ENCODE assay signal across 24 cellular contexts in genomic region chr5:163585206-163585605, GRCh38.
DNase-seq lines count a peak whose midpoint lies in the region; ATAC-seq and TF ChIP-seq lines count a peak whose summit lies in the region.
"Had no signal": no experiment of that assay in that cellular context is flagged by ENCODE, and none has a peak within 500 bp of the region (broad histone marks: within the 10 kb centered on the region; RNA-seq: fewer than 3 reads in every experiment).

No MANE protein-coding gene starts in this region.

- H3K4me1 ChIP-seq in SK-N-SH (ENCODE audit: control insufficient read depth in 1 of 2, insufficient read depth in 2 of 2, low read depth in 1 of 2, low read length in 1 of 2) (0 out of 4 replicates have a peak, but pooled peaks cover 0 to 9% of the 10 kb centered on the region in 2 experiments), RWPE2 (ENCODE audit: insufficient read depth, poor library complexity, severe bottlenecking) (no peaks in the 10 kb centered on the region), neuronal stem cell (ENCODE audit: control insufficient read depth in 2 of 2, insufficient read depth in 1 of 2, low read depth in 1 of 2, low read length in 2 of 2) (no peaks in the 10 kb centered on the region)
- H3K4me1 ChIP-seq: tibial artery had no signal

- H3K27me3 Mint-ChIP-seq in stimulated activated naive CD8-positive, alpha-beta T cell treated with anti-CD3 and anti-CD28 coated beads, Interleukin-15, amount 100 ng/mL, for 72 hours, result peaks cover 23% of the 10 kb centered on the region
- peaks cover 6% of the 10 kb centered on the region for H3K27me3 Mint-ChIP-seq in activated T-cell treated with anti-CD3 and anti-CD28 coated beads, Interleukin-2, amount 50 U/mL, for 4 hours (ENCODE audit: low read depth)

- no peak overlapping the region for H2BK15ac ChIP-seq in neuronal stem cell (ENCODE audit: low read length)

- no peak for DNase-seq in SK-N-SH
- DNase-seq in RWPE2 (ENCODE audit: low spot score), result no peak
- peak; percentile 25 for DNase-seq in fibroblast of peridontal ligament (ENCODE audit: extremely low read depth)
- DNase-seq in neuronal stem cell (ENCODE audit: low spot score), result no peak
- no peak for DNase-seq in NCI-H1436 treated with DMSO at 0.1 percent for 48 hours (lab: John Stamatoyannopoulos, UW)
- no peak for DNase-seq in stimulated activated naive CD8-positive, alpha-beta T cell treated with anti-CD3 and anti-CD28 coated beads, Interleukin-15, amount 100 ng/mL, for 72 hours
- no peak for DNase-seq in activated T-cell treated with anti-CD3 and anti-CD28 coated beads, Interleukin-2, amount 50 U/mL, for 4 hours
- DNase-seq: activated naive CD4-positive, alpha-beta T cell treated with Interleukin-2 at 50 U/mL for 16 hours; anterior cingulate cortex; effector memory CD8-positive, alpha-beta T cell; hypothalamus; mesendoderm; natural killer cell; NCI-H1105 treated with DMSO at 0.1 percent for 48 hours; NCI-H2107; NCI-H526; posterior cingulate gyrus; SHP77; stimulated activated naive CD4-positive, alpha-beta T cell; tibial artery had no signal

- H3K4me3 ChIP-seq in SK-N-SH (ENCODE audit: low read depth in 2 of 2, low read length in 1 of 2), result no peak overlapping the region
- no peak overlapping the region for H3K4me3 ChIP-seq in RWPE2 (ENCODE audit: severe bottlenecking)
- no peak overlapping the region for H3K4me3 ChIP-seq in neuronal stem cell (ENCODE audit: low read length in 2 of 2)
- H3K4me3 ChIP-seq: tibial artery had no signal

- H3K27me3 ChIP-seq in SK-N-SH (ENCODE audit: insufficient read depth), result no peaks in the 10 kb centered on the region
- peaks cover 8% of the 10 kb centered on the region for H3K27me3 ChIP-seq in RWPE2 (ENCODE audit: insufficient read depth, poor library complexity, severe bottlenecking)
- peaks cover 0 to 2% (median 0%) of the 10 kb centered on the region in 3 experiments for H3K27me3 ChIP-seq in neuronal stem cell (ENCODE audit: control insufficient read depth in 3 of 3, insufficient read depth in 3 of 3, low read depth in 1 of 3, low read length in 3 of 3)
- H3K27me3 ChIP-seq: tibial artery had no signal

- H3K9me3 Mint-ChIP-seq in stimulated activated naive CD8-positive, alpha-beta T cell treated with anti-CD3 and anti-CD28 coated beads, Interleukin-15, amount 100 ng/mL, for 72 hours, result no peaks in the 10 kb centered on the region
- no peaks in the 10 kb centered on the region for H3K9me3 Mint-ChIP-seq in activated T-cell treated with anti-CD3 and anti-CD28 coated beads, Interleukin-2, amount 50 U/mL, for 4 hours
- H3K9me3 Mint-ChIP-seq: effector memory CD8-positive, alpha-beta T cell; natural killer cell had no signal

- no peak overlapping the region for H3K23ac ChIP-seq in neuronal stem cell (ENCODE audit: low read depth, low read length, poor library complexity)

- POLR2A ChIA-PET in SK-N-SH (lab: Yijun Ruan, JAX), result no interaction called here

- H2BK12ac ChIP-seq in neuronal stem cell (ENCODE audit: low read length), result no peak overlapping the region

- H3F3A ChIP-seq in SK-N-SH (replicated peaks; ENCODE audit: insufficient read depth), result peaks cover 5% of the 10 kb centered on the region

- CTCF ChIA-PET in SK-N-SH (lab: Yijun Ruan, JAX), result no interaction called here

- no peak overlapping the region for H2BK120ac ChIP-seq in neuronal stem cell (ENCODE audit: low read depth, low read length)

- no peak overlapping the region for H3K18ac ChIP-seq in neuronal stem cell (ENCODE audit: low read length)

- H3K36me3 ChIP-seq in SK-N-SH (replicated peaks in 1 of 2; ENCODE audit: control insufficient read depth in 1 of 2, insufficient read depth in 2 of 2, low read length in 1 of 2) (no peaks in the 10 kb centered on the region), RWPE2 (ENCODE audit: low read depth) (no peaks in the 10 kb centered on the region), neuronal stem cell (replicated peaks in 1 of 2; ENCODE audit: control insufficient read depth in 2 of 2, insufficient read depth in 2 of 2, low read length in 2 of 2) (no peaks in the 10 kb centered on the region)
- H3K36me3 ChIP-seq: tibial artery had no signal

- 25% methylated on average over 1 of the region's 1 CpG for WGBS in SK-N-SH (ENCODE audit: low lambda C conversion rate)
- WGBS in neuronal stem cell (ENCODE audit: extremely low coverage in 2 of 2, insufficient read length in 2 of 2, insufficient replicate concordance in 1 of 2), 2 donors, result no CpG with 5 or more reads among the region's 1 CpG

- H3K27ac Mint-ChIP-seq in stimulated activated naive CD8-positive, alpha-beta T cell treated with anti-CD3 and anti-CD28 coated beads, Interleukin-15, amount 100 ng/mL, for 72 hours, result no peak overlapping the region
- H3K27ac Mint-ChIP-seq: CD14-positive monocyte; effector memory CD8-positive, alpha-beta T cell; natural killer cell had no signal

- H2AK5ac ChIP-seq in neuronal stem cell (ENCODE audit: low read depth, low read length), result no peak overlapping the region

- H2AFZ ChIP-seq in SK-N-SH (ENCODE audit: low read depth) (peak overlapping the region; percentile 30; the same call in 1 of the 2 replicates), neuronal stem cell (ENCODE audit: low read length) (no peak overlapping the region)

- H3K4me3 Mint-ChIP-seq in stimulated activated naive CD8-positive, alpha-beta T cell treated with anti-CD3 and anti-CD28 coated beads, Interleukin-15, amount 100 ng/mL, for 72 hours, result no peak overlapping the region
- H3K4me3 Mint-ChIP-seq in activated T-cell treated with anti-CD3 and anti-CD28 coated beads, Interleukin-2, amount 50 U/mL, for 4 hours, result no peak overlapping the region
- H3K4me3 Mint-ChIP-seq: CD14-positive monocyte; effector memory CD8-positive, alpha-beta T cell; natural killer cell had no signal

- H3K36me3 Mint-ChIP-seq in activated T-cell treated with anti-CD3 and anti-CD28 coated beads, Interleukin-2, amount 50 U/mL, for 4 hours (ENCODE audit: insufficient read depth), result no peaks in the 10 kb centered on the region
- H3K36me3 Mint-ChIP-seq: CD14-positive monocyte, natural killer cell had no signal

- no peaks in the 10 kb centered on the region for H4K20me1 ChIP-seq in SK-N-SH (ENCODE audit: insufficient read depth)

- H4K8ac ChIP-seq in neuronal stem cell (ENCODE audit: low read depth, low read length), result no peak overlapping the region

- peak overlapping the region; percentile 36; the same call in 1 of the 2 replicates for H3K9ac ChIP-seq in SK-N-SH
- no peak overlapping the region for H3K9ac ChIP-seq in neuronal stem cell (ENCODE audit: low read depth, low read length, poor library complexity)

- no peaks in the 10 kb centered on the region for H3K79me2 ChIP-seq in SK-N-SH (ENCODE audit: insufficient read depth)

- no peak for TF ChIP-seq RAD21 in SK-N-SH (IDR thresholded peaks at IDR 0.05; ENCODE audit: low read length)

- H3K9me2 ChIP-seq in SK-N-SH, result no peaks in the 10 kb centered on the region

- no peaks in the 10 kb centered on the region for H3K9me3 ChIP-seq in SK-N-SH
- no peaks in the 10 kb centered on the region for H3K9me3 ChIP-seq in RWPE2 (ENCODE audit: severe bottlenecking)
- H3K9me3 ChIP-seq in neuronal stem cell (replicated peaks in 1 of 2; ENCODE audit: control insufficient read depth in 2 of 2, insufficient read depth in 1 of 2, low read depth in 1 of 2, low read length in 2 of 2), result no peaks in the 10 kb centered on the region
- H3K9me3 ChIP-seq: tibial artery had no signal

- H3K27ac ChIP-seq in SK-N-SH (ENCODE audit: low read depth in 2 of 2, low read length in 1 of 2) (peak overlapping the region in 1 of 2 experiments; percentile 49; a peak in 1 of 4 replicates), RWPE2 (ENCODE audit: poor library complexity, severe bottlenecking) (no peak overlapping the region), neuronal stem cell (replicated peaks; ENCODE audit: low read length) (no peak overlapping the region)
- H3K27ac ChIP-seq: 22Rv1, tibial artery, VCaP had no signal

- no peak overlapping the region for H4K91ac ChIP-seq in neuronal stem cell (ENCODE audit: low read depth, low read length, poor library complexity)

- H3K4me1 Mint-ChIP-seq in stimulated activated naive CD8-positive, alpha-beta T cell treated with anti-CD3 and anti-CD28 coated beads, Interleukin-15, amount 100 ng/mL, for 72 hours, result no peaks in the 10 kb centered on the region
- H3K4me1 Mint-ChIP-seq in activated T-cell treated with anti-CD3 and anti-CD28 coated beads, Interleukin-2, amount 50 U/mL, for 4 hours (ENCODE audit: low read depth), result no peaks in the 10 kb centered on the region
- H3K4me1 Mint-ChIP-seq: CD14-positive monocyte, natural killer cell had no signal

- H3K4me2 ChIP-seq in SK-N-SH (peak overlapping the region; percentile 24; the same call in 1 of the 2 replicates), neuronal stem cell (ENCODE audit: insufficient read depth, low read length, poor library complexity, severe bottlenecking) (no peak overlapping the region)

- no peak for TF ChIP-seq CTCF in SK-N-SH (IDR thresholded peaks at IDR 0.05)
- TF ChIP-seq CTCF in RWPE2 (IDR thresholded peaks at IDR 0.05; ENCODE audit: poor library complexity, severe bottlenecking), result no peak

- H3K4ac ChIP-seq in neuronal stem cell (ENCODE audit: low read length), result no peak overlapping the region

- no peak overlapping the region for H3K14ac ChIP-seq in neuronal stem cell (ENCODE audit: low read length)

- ATAC-seq in SK-N-SH treated with all-trans-retinoic acid at 6 μM for 48 hours, result no peak
- ATAC-seq in RWPE2 (ENCODE audit: low read depth), result peak; percentile 91
- ATAC-seq in stimulated activated naive CD8-positive, alpha-beta T cell treated with anti-CD3 and anti-CD28 coated beads, Interleukin-15, amount 100 ng/mL, for 72 hours, result no peak
- ATAC-seq in activated T-cell treated with anti-CD3 and anti-CD28 coated beads, Interleukin-2, amount 50 U/mL, for 4 hours, result no peak
- ATAC-seq: effector memory CD8-positive, alpha-beta T cell; natural killer cell had no signal

- peak in 1 of 2 experiments; percentile 25; a peak in 1 of 4 replicates for TF ChIP-seq EP300 in SK-N-SH (IDR thresholded peaks at IDR 0.05; ENCODE audit: borderline replicate concordance in 1 of 2, low read depth in 1 of 2, low read length in 1 of 2)

- no peak overlapping the region for H2BK5ac ChIP-seq in neuronal stem cell (ENCODE audit: low read length)

- no peaks in the 10 kb centered on the region for H3K79me1 ChIP-seq in neuronal stem cell (ENCODE audit: low read depth, low read length)

TF ChIP-seq in SK-N-SH treated with all-trans-retinoic acid at 6 μM for 48 hours, 23 proteins besides CTCF, POLR2A, EP300 and RAD21 (continues in another document):
- TF ChIP-seq ZC3H10 (CRISPR knock-in tag; IDR thresholded peaks at IDR 0.05) (no peak), ZNF8 (CRISPR knock-in tag; IDR thresholded peaks at IDR 0.05) (no peak), RARB (CRISPR knock-in tag; IDR thresholded peaks at IDR 0.05) (no peak)
